In genomic region chr17:74287203-74287602, GRCh38 we compare ENCODE assay signal across 34 cellular contexts. TPM values are rescaled to one million over a fixed set of nuclear protein-coding genes. Genes with fewer than 3 reads are reported as not detected.
"Had no signal": no experiment of that assay in that cellular context is flagged by ENCODE, and none has a peak within 500 bp of the region (broad histone marks: within the 10 kb centered on the region; RNA-seq: fewer than 3 reads in every experiment).

No MANE protein-coding gene starts in this region.

- H3K4me1 ChIP-seq: breast epithelium had no signal

- H3K36me3 ChIP-seq: adrenal gland, breast epithelium, SJCRH30, WERI-Rb-1 had no signal

- H3K27ac Mint-ChIP-seq: activated CD8-positive, alpha-beta T cell treated with anti-CD3 and anti-CD28 coated beads, Interleukin-2, amount 10 ng/mL, durations not matched to agents 7 days and 5 days; activated naive CD4-positive, alpha-beta T cell treated with anti-CD3 and anti-CD28 coated beads for 36 hours; activated naive CD4-positive, alpha-beta T cell treated with anti-CD3 and anti-CD28 coated beads, Interleukin-2, amount 50 U/mL, for 72 hours; activated T-cell treated with anti-CD3 and anti-CD28 coated beads, Interleukin-2, amount 50 U/mL, for 24 hours had no signal

- H3K27ac ChIP-seq: adrenal gland, body of pancreas, breast epithelium, coronary artery, KMS-11, PC-9, RWPE1, SJCRH30, SK-N-MC, WERI-Rb-1 had no signal

- H3K36me3 Mint-ChIP-seq: activated naive CD4-positive, alpha-beta T cell treated with anti-CD3 and anti-CD28 coated beads, Interleukin-2, amount 50 U/mL, for 72 hours had no signal

- H3K4me3 Mint-ChIP-seq: activated CD8-positive, alpha-beta T cell treated with anti-CD3 and anti-CD28 coated beads, Interleukin-2, amount 10 ng/mL, durations not matched to agents 7 days and 5 days; activated naive CD4-positive, alpha-beta T cell treated with anti-CD3 and anti-CD28 coated beads for 36 hours; activated T-cell treated with anti-CD3 and anti-CD28 coated beads, Interleukin-2, amount 50 U/mL, for 24 hours had no signal

- DNase-seq: activated CD4-positive, alpha-beta T cell treated with anti-CD3 and anti-CD28 coated beads for 1 hour; activated CD4-positive, alpha-beta T cell treated with anti-CD3 and anti-CD28 coated beads for 48 hours; activated CD4-positive, CD25-positive, alpha-beta regulatory T cell; activated CD8-positive, alpha-beta T cell treated with anti-CD3 and anti-CD28 coated beads, Interleukin-2, amount 10 ng/mL, durations not matched to agents 7 days and 5 days; activated gamma-delta T cell treated with Interleukin-2 at 50 U/mL for 16 hours; activated naive CD4-positive, alpha-beta T cell treated with anti-CD3 and anti-CD28 coated beads for 36 hours; activated T-cell treated with anti-CD3 and anti-CD28 coated beads, Interleukin-2, amount 50 U/mL, for 24 hours; adrenal gland; body of pancreas; MM.1S; NCI-H1092 treated with DMSO at 0.1 percent for 48 hours; NCI-H1417; NCI-H146; NCI-H187 treated with DMSO at 0.1 percent for 48 hours; NCI-H2081; NCI-H226; NCI-H446 treated with DMSO at 0.1 percent for 48 hours; NCI-H524; NCI-H69; NK-92 treated with Interleukin-12 subunit alpha and Interleukin-12 subunit beta, amount 100 ng/mL, for 24 hours; PC-9; Right ventricle myocardium superior; SJCRH30; T-helper 9 cell; WERI-Rb-1 had no signal

- H3K4me3 ChIP-seq: adrenal gland, body of pancreas, breast epithelium, coronary artery, PC-9, SJCRH30, SK-N-MC had no signal

- H3K27me3 ChIP-seq: adrenal gland, body of pancreas had no signal

- H3K9me3 ChIP-seq: adrenal gland, body of pancreas, breast epithelium, SJCRH30 had no signal

- H3K9me3 Mint-ChIP-seq: activated naive CD4-positive, alpha-beta T cell treated with anti-CD3 and anti-CD28 coated beads for 36 hours; activated naive CD4-positive, alpha-beta T cell treated with anti-CD3 and anti-CD28 coated beads, Interleukin-2, amount 50 U/mL, for 72 hours; activated T-cell treated with anti-CD3 and anti-CD28 coated beads, Interleukin-2, amount 50 U/mL, for 24 hours had no signal

- ATAC-seq: activated CD8-positive, alpha-beta T cell treated with anti-CD3 and anti-CD28 coated beads, Interleukin-2, amount 10 ng/mL, durations not matched to agents 7 days and 5 days; body of pancreas had no signal

RNA-seq across cellular contexts. Expression of gene DNAI2, which starts 13.2 kb away (rescaled TPM):
- total RNA-seq: astrocyte, body of pancreas, breast epithelium, cardiac septum, LHCN-M2, PC-9, Right ventricle myocardium superior, SJCRH30 had no signal

RNA-seq across cellular contexts. Expression of gene KIF19, which starts 38.8 kb away (rescaled TPM):
- total RNA-seq: activated naive CD4-positive, alpha-beta T cell treated with anti-CD3 and anti-CD28 coated beads for 36 hours; astrocyte; LHCN-M2; PC-9; SJCRH30 had no signal
